14 cellular contexts compared by ENCODE assay signal in genomic region chr6:52253494-52253893, GRCh38. TPM values are rescaled to one million over a fixed set of nuclear protein-coding genes. Genes with fewer than 3 reads are reported as not detected.
A peak's percentile ranks its signal among the peaks of the same experiment; 100 is the strongest.
DNase-seq lines count a peak whose midpoint lies in the region; TF ChIP-seq lines count a peak whose summit lies in the region.
"Had no signal": no experiment of that assay in that cellular context is flagged by ENCODE, and none has a peak within 500 bp of the region (broad histone marks: within the 10 kb centered on the region; RNA-seq: fewer than 3 reads in every experiment).

No MANE protein-coding gene starts in this region.

- no peak overlapping the region for H2AFZ ChIP-seq in mammary epithelial cell (ENCODE audit: low read depth, low read length)

- no TSS peak for BruUV-seq in mammary epithelial cell (replicated peaks; lab: Mats Ljungman, UMichigan)

- H3K36me3 ChIP-seq in mammary epithelial cell (ENCODE audit: insufficient read depth, low read length) (no peaks in the 10 kb centered on the region), prostate gland (no peaks in the 10 kb centered on the region)
- H3K36me3 ChIP-seq: vagina had no signal

- H3K4me1 ChIP-seq in mammary epithelial cell (ENCODE audit: insufficient read depth, low read length): no peaks in the 10 kb centered on the region
- no peaks in the 10 kb centered on the region for H3K4me1 ChIP-seq in prostate gland (replicated peaks)
- H3K4me1 ChIP-seq: vagina had no signal

- TF ChIP-seq CTCF in mammary epithelial cell (conservative IDR thresholded peaks at IDR 0.05 in 1 of 2, IDR thresholded peaks at IDR 0.05 in 1 of 2; ENCODE audit: extremely low read depth in 1 of 2, insufficient read depth in 1 of 2, low read depth in 1 of 2, low read length in 2 of 2): no peak
- TF ChIP-seq CTCF in prostate gland (IDR thresholded peaks at IDR 0.05): no peak

- H4K20me1 ChIP-seq in mammary epithelial cell (ENCODE audit: insufficient read depth, low read length): no peaks in the 10 kb centered on the region

- H3K9me3 ChIP-seq in mammary epithelial cell (replicated peaks; ENCODE audit: insufficient read depth, low read length): no peaks in the 10 kb centered on the region
- no peaks in the 10 kb centered on the region for H3K9me3 ChIP-seq in prostate gland
- H3K9me3 ChIP-seq: vagina had no signal

- intact Hi-C loops in mammary epithelial cell (cut with micrococcal nuclease) (no loop called here), prostate gland (cut with DNase I) (no loop called here)

- in situ Hi-C loops in mammary epithelial cell (cut with MboI; ENCODE audit: low sequenced_read_pairs in 2 of 2): no loop called here

- no peak overlapping the region for H3K4me2 ChIP-seq in mammary epithelial cell (ENCODE audit: insufficient read depth, low read depth, low read length)

- no peak overlapping the region for H3K9ac ChIP-seq in mammary epithelial cell (ENCODE audit: insufficient read depth, low read length)

- WGBS in mammary epithelial cell (ENCODE audit: low coverage, missing lambda C conversion rate): 19% methylated on average over 8 of the region's 9 CpGs
- WGBS in prostate gland: 56% methylated on average over 9 of the region's 9 CpGs

- peak; percentile 64 for DNase-seq in activated CD4-positive, alpha-beta T cell treated with anti-CD3 and anti-CD28 coated beads for 48 hours
- DNase-seq in activated CD4-positive, alpha-beta T cell treated with anti-CD3 and anti-CD28 coated beads, Interleukin-2, amount 50 U/mL, for 1 hour: no peak
- peak; percentile 8 for DNase-seq in NCI-H226
- peak; percentile 17 for DNase-seq in mammary epithelial cell
- DNase-seq in stimulated activated CD4-positive, alpha-beta T cell treated with anti-CD3 and anti-CD28 coated beads, Interleukin-4, amount 100 ng/mL, for 4 hours: peak; percentile 9 to 13
- no peak for DNase-seq in prostate gland (ENCODE audit: low spot score)
- DNase-seq in CD1c-positive myeloid dendritic cell (ENCODE audit: extremely low spot score): no peak
- no peak for DNase-seq in NAMALWA (ENCODE audit: low spot score)
- DNase-seq: activated gamma-delta T cell, DMS79, KG1, NCI-H2029 had no signal

- H3K27me3 ChIP-seq in mammary epithelial cell (ENCODE audit: insufficient read depth, low read length) (no peaks in the 10 kb centered on the region), prostate gland (replicated peaks; ENCODE audit: insufficient read depth) (no peaks in the 10 kb centered on the region)
- H3K27me3 ChIP-seq: vagina had no signal

- dilution Hi-C loops in mammary epithelial cell (cut with HindIII; ENCODE audit: low sequenced_read_pairs): no loop called here

- TF ChIP-seq POLR2A in prostate gland (IDR thresholded peaks at IDR 0.05): no peak

- no peak overlapping the region for H3K4me3 ChIP-seq in mammary epithelial cell (replicated peaks in 1 of 3; ENCODE audit: insufficient read depth in 1 of 3, low read depth in 2 of 3, low read length in 3 of 3)
- no peak overlapping the region for H3K4me3 ChIP-seq in prostate gland
- H3K4me3 ChIP-seq: vagina had no signal

- CTCF ChIA-PET in mammary epithelial cell (lab: Charles Lee; ENCODE audit: low non-redundant PET): no interaction called here

- no peaks in the 10 kb centered on the region for H3K79me2 ChIP-seq in mammary epithelial cell (ENCODE audit: insufficient read depth, low read length)

- H3K27ac ChIP-seq in mammary epithelial cell (ENCODE audit: insufficient read depth, low read depth, low read length): no peak overlapping the region
- no peak overlapping the region for H3K27ac ChIP-seq in prostate gland
- H3K27ac ChIP-seq: vagina had no signal

RNA-seq across cellular contexts. Expression of gene IL17F, which starts 9.2 kb away (rescaled TPM):
- total RNA-seq in mammary epithelial cell: not detected
- not detected for polyA plus RNA-seq in mammary epithelial cell
- polyA minus RNA-seq in mammary epithelial cell: not detected
- total RNA-seq in prostate gland: not detected
- total RNA-seq: vagina had no signal
- polyA plus RNA-seq: AG04450 had no signal

RNA-seq across cellular contexts. Expression of gene MCM3, which starts 31.0 kb away (rescaled TPM):
- total RNA-seq in mammary epithelial cell: 10 to 100 TPM; 23.5 to 69.5 TPM
- polyA plus RNA-seq in mammary epithelial cell: 127 TPM
- polyA minus RNA-seq in mammary epithelial cell: 152 TPM
- 10 to 100 TPM; 33.6 to 51.1 TPM for total RNA-seq in prostate gland

Comparison
In these comparisons a context has a peak if more than half of its experiments do, and no peak if none do; other contexts are left out.
1. DNase-seq: peak in activated CD4-positive, alpha-beta T cell treated with anti-CD3 and anti-CD28 coated beads for 48 hours (single experiment), NCI-H226 (single experiment), mammary epithelial cell (single experiment) and stimulated activated CD4-positive, alpha-beta T cell treated with anti-CD3 and anti-CD28 coated beads, Interleukin-4, amount 100 ng/mL, for 4 hours (2 of 2); none in activated CD4-positive, alpha-beta T cell treated with anti-CD3 and anti-CD28 coated beads, Interleukin-2, amount 50 U/mL, for 1 hour (single experiment), prostate gland (single experiment), CD1c-positive myeloid dendritic cell (single experiment) and NAMALWA (single experiment).